ENCODE assay signal across 23 cellular contexts in genomic region chr16:14110728-14111251, GRCh38. TPM values are rescaled to one million over a fixed set of nuclear protein-coding genes. Genes with fewer than 3 reads are reported as not detected.
DNase-seq lines count a peak whose midpoint lies in the region; ATAC-seq and TF ChIP-seq lines count a peak whose summit lies in the region.
"Had no signal": no experiment of that assay in that cellular context is flagged by ENCODE, and none has a peak within 500 bp of the region (broad histone marks: within the 10 kb centered on the region; RNA-seq: fewer than 3 reads in every experiment).

No MANE protein-coding gene starts in this region.

- H3K9me2 ChIP-seq in PC-3 (replicated peaks; ENCODE audit: low read length) = no peaks in the 10 kb centered on the region

- H3K9me3 Mint-ChIP-seq in CD8-positive, alpha-beta T cell = no peaks in the 10 kb centered on the region
- no peaks in the 10 kb centered on the region for H3K9me3 Mint-ChIP-seq in stimulated activated naive B cell treated with anti-CD40 and anti-IgM and Interleukin-4, amounts not matched to agents 10 μg/mL and 1 μg/mL and 100 μg/mL, for 72 hours
- no peaks in the 10 kb centered on the region for H3K9me3 Mint-ChIP-seq in endothelial cell (ENCODE audit: unreplicated experiment)
- H3K9me3 Mint-ChIP-seq: effector memory CD8-positive, alpha-beta T cell had no signal

- H3K4me2 ChIP-seq in PC-3 (ENCODE audit: low read length) = peak overlapping the region; percentile 54
- H3K4me2 ChIP-seq: smooth muscle cell had no signal

- TF ChIP-seq CTCF in CD8-positive, alpha-beta T cell (IDR thresholded peaks at IDR 0.05) = no peak
- TF ChIP-seq CTCF in PC-3 (conservative IDR thresholded peaks at IDR 0.05; ENCODE audit: low read depth, low read length) = no peak
- TF ChIP-seq CTCF in endothelial cell (IDR thresholded peaks at IDR 0.05; ENCODE audit: unreplicated experiment) = no peak

- POLR2A ChIA-PET in CD8-positive, alpha-beta T cell (lab: Charles Lee) = no interaction called here
- POLR2A ChIA-PET in PC-3 (lab: Charles Lee; ENCODE audit: unreplicated experiment) = no interaction called here

- H2AFZ ChIP-seq in PC-3 (ENCODE audit: low read length) = no peak overlapping the region

- intact Hi-C loops in CD8-positive, alpha-beta T cell (cut with DNase I, micrococcal nuclease) = no loop called here
- intact Hi-C loops in PC-3 (cut with micrococcal nuclease) = no loop called here

- H3K4me3 ChIP-seq in CD8-positive, alpha-beta T cell (ENCODE audit: low read depth, low read length) = no peak overlapping the region
- H3K4me3 ChIP-seq in PC-3 (ENCODE audit: low read length) (no peak overlapping the region), skeletal muscle tissue (ENCODE audit: low read length in 3 of 3) (peak overlapping the region in 1 of 3 donors; percentile 12)
- H3K4me3 ChIP-seq: adrenal gland, coronary artery, lower lobe of right lung, smooth muscle cell, thoracic aorta had no signal

- peaks cover 18% of the 10 kb centered on the region for H3K4me1 ChIP-seq in CD8-positive, alpha-beta T cell (ENCODE audit: insufficient read depth, low read length)
- H3K4me1 ChIP-seq in PC-3 (ENCODE audit: insufficient read depth, low read length) (peaks cover 32% of the 10 kb centered on the region), skeletal muscle tissue (ENCODE audit: control insufficient read depth in 3 of 3, insufficient read depth in 3 of 3, low read length in 3 of 3) (peaks cover 55 to 70% (median 69%) of the 10 kb centered on the region in 3 donors)

- H3F3A ChIP-seq in PC-3 (ENCODE audit: low read length, unreplicated experiment) = no peaks in the 10 kb centered on the region

- no peak overlapping the region for H3K27ac ChIP-seq in CD8-positive, alpha-beta T cell (ENCODE audit: low read depth, low read length)
- H3K27ac ChIP-seq in PC-3 (ENCODE audit: low read length) (no peak overlapping the region), skeletal muscle tissue (ENCODE audit: low read depth, low read length) (peak overlapping the region; percentile 50)
- H3K27ac ChIP-seq: adrenal gland, C4-2B, lower lobe of right lung, neutrophil, thoracic aorta had no signal

- H3K4me3 Mint-ChIP-seq in CD8-positive, alpha-beta T cell = no peak overlapping the region
- H3K4me3 Mint-ChIP-seq in stimulated activated naive B cell treated with anti-CD40 and anti-IgM and Interleukin-4, amounts not matched to agents 10 μg/mL and 1 μg/mL and 100 μg/mL, for 72 hours = no peak overlapping the region
- no peak overlapping the region for H3K4me3 Mint-ChIP-seq in endothelial cell (ENCODE audit: unreplicated experiment)
- H3K4me3 Mint-ChIP-seq: activated CD8-positive, alpha-beta T cell treated with anti-CD3 and anti-CD28 coated beads, Interleukin-2, amount 10 ng/mL, durations not matched to agents 7 days and 5 days; effector memory CD8-positive, alpha-beta T cell had no signal

- H4K20me1 ChIP-seq in PC-3 (ENCODE audit: low read length) = no peaks in the 10 kb centered on the region

- peaks cover 49% of the 10 kb centered on the region for H3K4me1 Mint-ChIP-seq in CD8-positive, alpha-beta T cell (ENCODE audit: low read depth)
- H3K4me1 Mint-ChIP-seq in stimulated activated naive B cell treated with anti-CD40 and anti-IgM and Interleukin-4, amounts not matched to agents 10 μg/mL and 1 μg/mL and 100 μg/mL, for 72 hours = peaks cover 16 to 38% of the 10 kb centered on the region in 2 donors
- H3K4me1 Mint-ChIP-seq in endothelial cell (ENCODE audit: unreplicated experiment) = peaks cover 47% of the 10 kb centered on the region

- no peaks in the 10 kb centered on the region for H3K9me3 ChIP-seq in CD8-positive, alpha-beta T cell (ENCODE audit: low read length)
- H3K9me3 ChIP-seq in PC-3 (ENCODE audit: low read length) (no peaks in the 10 kb centered on the region), skeletal muscle tissue (ENCODE audit: control insufficient read depth in 3 of 3, low read length in 3 of 3) (no peaks in the 10 kb centered on the region)
- H3K9me3 ChIP-seq: adrenal gland, lower lobe of right lung, neutrophil, thoracic aorta had no signal

- H3K27me3 Mint-ChIP-seq in CD8-positive, alpha-beta T cell (ENCODE audit: low read depth) = no peaks in the 10 kb centered on the region
- no peaks in the 10 kb centered on the region for H3K27me3 Mint-ChIP-seq in stimulated activated naive B cell treated with anti-CD40 and anti-IgM and Interleukin-4, amounts not matched to agents 10 μg/mL and 1 μg/mL and 100 μg/mL, for 72 hours
- H3K27me3 Mint-ChIP-seq in endothelial cell (ENCODE audit: unreplicated experiment) = peaks cover 3% of the 10 kb centered on the region
- H3K27me3 Mint-ChIP-seq: effector memory CD8-positive, alpha-beta T cell had no signal

- H3K27me3 ChIP-seq in CD8-positive, alpha-beta T cell (ENCODE audit: insufficient read depth, low read length) = no peaks in the 10 kb centered on the region
- H3K27me3 ChIP-seq in PC-3 (ENCODE audit: low read length) (no peaks in the 10 kb centered on the region), skeletal muscle tissue (ENCODE audit: control insufficient read depth in 3 of 3, insufficient read depth in 3 of 3, low read length in 3 of 3) (no peaks in the 10 kb centered on the region)
- H3K27me3 ChIP-seq: adrenal gland, neutrophil had no signal

- no TSS peak for BruUV-seq in PC-3 (replicated peaks; lab: Mats Ljungman, UMichigan)

- peak overlapping the region; percentile 5 for H3K27ac Mint-ChIP-seq in CD8-positive, alpha-beta T cell
- no peak overlapping the region for H3K27ac Mint-ChIP-seq in stimulated activated naive B cell treated with anti-CD40 and anti-IgM and Interleukin-4, amounts not matched to agents 10 μg/mL and 1 μg/mL and 100 μg/mL, for 72 hours
- H3K27ac Mint-ChIP-seq in endothelial cell (ENCODE audit: unreplicated experiment) = no peak overlapping the region
- H3K27ac Mint-ChIP-seq: activated CD8-positive, alpha-beta T cell treated with anti-CD3 and anti-CD28 coated beads, Interleukin-2, amount 10 ng/mL, durations not matched to agents 7 days and 5 days; effector memory CD8-positive, alpha-beta T cell had no signal

- H3K79me2 ChIP-seq in PC-3 (ENCODE audit: low read length) = peaks cover 46% of the 10 kb centered on the region

- CTCF ChIA-PET in CD8-positive, alpha-beta T cell (lab: Charles Lee) = no interaction called here
- CTCF ChIA-PET in PC-3 (lab: Charles Lee) = no interaction called here

- no peak for DNase-seq in CD8-positive, alpha-beta T cell
- no peak for DNase-seq in PC-3
- DNase-seq in left kidney (ENCODE audit: low read depth, low spot score) = peak; percentile 46
- no peak for DNase-seq in stimulated activated naive B cell treated with anti-CD40 and anti-IgM and Interleukin-4, amounts not matched to agents 10 μg/mL and 1 μg/mL and 100 μg/mL, for 72 hours
- DNase-seq in endothelial cell (ENCODE audit: low spot score) = no peak
- DNase-seq: activated CD4-positive, CD25-positive, alpha-beta regulatory T cell treated with anti-CD3 and anti-CD28 coated beads, Interleukin-2, amount 50 U/mL, for 72 hours; activated CD8-positive, alpha-beta T cell treated with anti-CD3 and anti-CD28 coated beads, Interleukin-2, amount 10 ng/mL, durations not matched to agents 7 days and 5 days; activated T-cell treated with anti-CD3 and anti-CD28 coated beads for 4 hours; effector memory CD8-positive, alpha-beta T cell; lower lobe of right lung; NCI-H1105 treated with DMSO at 0.1 percent for 48 hours; NCI-H2029 treated with DMSO at 0.1 percent for 48 hours; NCI-H446; SHP77 had no signal

- H3K9ac ChIP-seq in PC-3 (ENCODE audit: low read length) = no peak overlapping the region
- H3K9ac ChIP-seq in skeletal muscle tissue (ENCODE audit: low read depth in 1 of 3, low read length in 3 of 3) = no peak overlapping the region

- no peak for ATAC-seq in CD8-positive, alpha-beta T cell
- ATAC-seq in PC-3 (no peak; the same call in 1 of the 2 replicates), GM19463 (IDR thresholded peaks at IDR 0.05; ENCODE audit: unreplicated experiment) (no peak), HG03280 (IDR thresholded peaks at IDR 0.05; ENCODE audit: unreplicated experiment) (no peak)
- no peak for ATAC-seq in stimulated activated naive B cell treated with anti-CD40 and anti-IgM and Interleukin-4, amounts not matched to agents 10 μg/mL and 1 μg/mL and 100 μg/mL, for 72 hours (replicated peaks)
- ATAC-seq: activated CD8-positive, alpha-beta T cell treated with anti-CD3 and anti-CD28 coated beads, Interleukin-2, amount 10 ng/mL, durations not matched to agents 7 days and 5 days; effector memory CD8-positive, alpha-beta T cell; lower lobe of right lung had no signal

- no peaks in the 10 kb centered on the region for H3K36me3 Mint-ChIP-seq in CD8-positive, alpha-beta T cell
- peaks cover 5 to 6% of the 10 kb centered on the region in 2 donors for H3K36me3 Mint-ChIP-seq in stimulated activated naive B cell treated with anti-CD40 and anti-IgM and Interleukin-4, amounts not matched to agents 10 μg/mL and 1 μg/mL and 100 μg/mL, for 72 hours
- H3K36me3 Mint-ChIP-seq in endothelial cell (ENCODE audit: low read depth, unreplicated experiment) = peaks cover 4% of the 10 kb centered on the region

- no peaks in the 10 kb centered on the region for H3K36me3 ChIP-seq in CD8-positive, alpha-beta T cell (ENCODE audit: insufficient read depth, low read length)
- H3K36me3 ChIP-seq in PC-3 (ENCODE audit: low read depth, low read length) (no peaks in the 10 kb centered on the region), skeletal muscle tissue (ENCODE audit: control insufficient read depth in 3 of 3, insufficient read depth in 3 of 3, low read length in 3 of 3) (no peaks in the 10 kb centered on the region)
- H3K36me3 ChIP-seq: adrenal gland, lower lobe of right lung, neutrophil, thoracic aorta had no signal

RNA-seq across cellular contexts. Expression of gene MRTFB, which starts 39.7 kb away (rescaled TPM):
- 10 to 100 TPM; 13.4 to 14.5 TPM for total RNA-seq in CD8-positive, alpha-beta T cell
- total RNA-seq in PC-3 (2014; rRNA removed) (8.1 and 12.7 TPM in 2 replicates), skeletal muscle tissue (13.0 TPM), endothelial cell (ENCODE audit: unreplicated experiment) (51.3 TPM)
